Comparison of ENCODE assay signal across 23 cellular contexts in the genomic region with DNA sequence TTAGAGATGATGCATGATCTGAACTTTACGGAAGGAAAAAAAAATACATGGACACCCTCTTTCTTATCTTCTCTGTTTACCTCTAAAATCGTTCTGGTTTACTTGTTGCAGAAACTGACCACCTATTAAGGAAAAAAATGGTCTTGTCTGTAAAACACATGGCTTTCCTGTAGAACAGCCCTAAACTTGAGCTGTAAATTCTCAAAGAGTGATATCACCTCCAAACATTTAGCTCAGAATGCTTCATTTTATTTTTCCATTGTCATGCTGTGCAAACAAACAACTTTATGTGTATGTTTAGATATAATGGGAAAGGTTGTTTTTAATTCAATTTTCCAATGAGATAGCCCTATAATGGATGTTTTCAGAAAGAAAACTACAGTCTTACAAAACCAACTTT.
"Had no signal": no experiment of that assay in that cellular context is flagged by ENCODE, and none has a peak within 500 bp of the region (broad histone marks: within the 10 kb centered on the region; RNA-seq: fewer than 3 reads in every experiment).

No MANE protein-coding gene starts in this region.

- H3K4me3 Mint-ChIP-seq: activated B cell treated with CpG ODN at 0.5 μM for 24 hours; activated CD4-positive, alpha-beta T cell treated with anti-CD3 and anti-CD28 coated beads, Interleukin-2, amount 10 ng/mL, durations not matched to agents 24 days and 14 days; activated CD8-positive, alpha-beta T cell treated with anti-CD3 and anti-CD28 coated beads, Interleukin-2, amount 10 ng/mL, durations not matched to agents 7 days and 5 days; brain; naive B cell; stimulated activated naive B cell treated with anti-CD40 and anti-IgM and Interleukin-4, amounts not matched to agents 10 μg/mL and 1 μg/mL and 100 μg/mL, for 72 hours; T-helper 2 cell treated with Interferon-gamma antibody and Interleukin-4, amounts not matched to agents 5 μg/mL and 100 μg/mL, for 36 hours had no signal

- H3K9me3 Mint-ChIP-seq: activated B cell treated with CpG ODN at 0.5 μM for 24 hours; T-helper 2 cell treated with Interferon-gamma antibody and Interleukin-4, amounts not matched to agents 5 μg/mL and 100 μg/mL, for 36 hours had no signal

- DNase-seq: activated B cell treated with CpG ODN at 0.5 μM for 24 hours; activated CD4-positive, alpha-beta T cell treated with anti-CD3 and anti-CD28 coated beads, Interleukin-2, amount 10 ng/mL, durations not matched to agents 24 days and 14 days; activated CD8-positive, alpha-beta memory T cell treated with anti-CD3 and anti-CD28 coated beads, Interleukin-2, amount 50 U/mL, for 4 hours; activated CD8-positive, alpha-beta T cell treated with anti-CD3 and anti-CD28 coated beads, Interleukin-2, amount 10 ng/mL, durations not matched to agents 7 days and 5 days; activated gamma-delta T cell; activated T-cell treated with anti-CD3 and anti-CD28 coated beads, Interleukin-2, amount 50 U/mL, for 48 hours; amygdala; central memory CD4-positive, alpha-beta T cell; effector CD4-positive, alpha-beta T cell; heart right ventricle; left cardiac atrium; lower lobe of right lung; naive B cell; ovary; stimulated activated CD4-positive, alpha-beta T cell treated with anti-CD3 and anti-CD28 coated beads, Interleukin-4, amount 100 ng/mL, for 1 hour; stimulated activated naive B cell treated with anti-CD40 and anti-IgM and Interleukin-4, amounts not matched to agents 10 μg/mL and 1 μg/mL and 100 μg/mL, for 72 hours; thyroid gland had no signal

- H3K4me1 ChIP-seq: heart right ventricle, lower lobe of right lung, thyroid gland, vagina had no signal

- H3K4me3 ChIP-seq: coronary artery, gastroesophageal sphincter, heart right ventricle, lower lobe of right lung, ovary, thyroid gland, vagina had no signal

- H3K9me3 ChIP-seq: gastroesophageal sphincter, heart right ventricle, lower lobe of right lung, ovary, thyroid gland, vagina had no signal

- H3K27ac ChIP-seq: coronary artery, gastroesophageal sphincter, heart right ventricle, lower lobe of right lung, ovary, thyroid gland, vagina had no signal

- H3K27me3 ChIP-seq: gastroesophageal sphincter, heart right ventricle, ovary, thyroid gland, vagina had no signal

- H3K27ac Mint-ChIP-seq: activated B cell treated with CpG ODN at 0.5 μM for 24 hours; activated CD4-positive, alpha-beta T cell treated with anti-CD3 and anti-CD28 coated beads, Interleukin-2, amount 10 ng/mL, durations not matched to agents 24 days and 14 days; activated CD8-positive, alpha-beta T cell treated with anti-CD3 and anti-CD28 coated beads, Interleukin-2, amount 10 ng/mL, durations not matched to agents 7 days and 5 days; activated naive CD4-positive, alpha-beta T cell treated with anti-CD3 and anti-CD28 coated beads, Interleukin-2, amount 50 U/mL, for 72 hours; brain; naive B cell; stimulated activated naive B cell treated with anti-CD40 and anti-IgM and Interleukin-4, amounts not matched to agents 10 μg/mL and 1 μg/mL and 100 μg/mL, for 72 hours; T-helper 2 cell treated with Interferon-gamma antibody and Interleukin-4, amounts not matched to agents 5 μg/mL and 100 μg/mL, for 36 hours had no signal

- ATAC-seq: activated CD8-positive, alpha-beta T cell treated with anti-CD3 and anti-CD28 coated beads, Interleukin-2, amount 10 ng/mL, durations not matched to agents 7 days and 5 days; activated naive CD4-positive, alpha-beta T cell treated with anti-CD3 and anti-CD28 coated beads, Interleukin-2, amount 50 U/mL, for 72 hours; gastroesophageal sphincter; heart right ventricle; left cardiac atrium; lower lobe of right lung; stimulated activated naive B cell treated with anti-CD40 and anti-IgM and Interleukin-4, amounts not matched to agents 10 μg/mL and 1 μg/mL and 100 μg/mL, for 72 hours had no signal

- H3K36me3 ChIP-seq: gastroesophageal sphincter, heart right ventricle, lower lobe of right lung, ovary, thyroid gland, vagina had no signal

- H3K4me1 Mint-ChIP-seq: activated B cell treated with CpG ODN at 0.5 μM for 24 hours; activated CD4-positive, alpha-beta T cell treated with anti-CD3 and anti-CD28 coated beads, Interleukin-2, amount 10 ng/mL, durations not matched to agents 24 days and 14 days; naive B cell; stimulated activated naive B cell treated with anti-CD40 and anti-IgM and Interleukin-4, amounts not matched to agents 10 μg/mL and 1 μg/mL and 100 μg/mL, for 72 hours had no signal

- H3K36me3 Mint-ChIP-seq: activated naive CD4-positive, alpha-beta T cell treated with anti-CD3 and anti-CD28 coated beads, Interleukin-2, amount 50 U/mL, for 72 hours; naive B cell; stimulated activated naive B cell treated with anti-CD40 and anti-IgM and Interleukin-4, amounts not matched to agents 10 μg/mL and 1 μg/mL and 100 μg/mL, for 72 hours had no signal

- H3K27me3 Mint-ChIP-seq: activated B cell treated with CpG ODN at 0.5 μM for 24 hours; stimulated activated naive B cell treated with anti-CD40 and anti-IgM and Interleukin-4, amounts not matched to agents 10 μg/mL and 1 μg/mL and 100 μg/mL, for 72 hours had no signal
